Comparison of ENCODE assay signal across 7 cellular contexts in the genomic region with DNA sequence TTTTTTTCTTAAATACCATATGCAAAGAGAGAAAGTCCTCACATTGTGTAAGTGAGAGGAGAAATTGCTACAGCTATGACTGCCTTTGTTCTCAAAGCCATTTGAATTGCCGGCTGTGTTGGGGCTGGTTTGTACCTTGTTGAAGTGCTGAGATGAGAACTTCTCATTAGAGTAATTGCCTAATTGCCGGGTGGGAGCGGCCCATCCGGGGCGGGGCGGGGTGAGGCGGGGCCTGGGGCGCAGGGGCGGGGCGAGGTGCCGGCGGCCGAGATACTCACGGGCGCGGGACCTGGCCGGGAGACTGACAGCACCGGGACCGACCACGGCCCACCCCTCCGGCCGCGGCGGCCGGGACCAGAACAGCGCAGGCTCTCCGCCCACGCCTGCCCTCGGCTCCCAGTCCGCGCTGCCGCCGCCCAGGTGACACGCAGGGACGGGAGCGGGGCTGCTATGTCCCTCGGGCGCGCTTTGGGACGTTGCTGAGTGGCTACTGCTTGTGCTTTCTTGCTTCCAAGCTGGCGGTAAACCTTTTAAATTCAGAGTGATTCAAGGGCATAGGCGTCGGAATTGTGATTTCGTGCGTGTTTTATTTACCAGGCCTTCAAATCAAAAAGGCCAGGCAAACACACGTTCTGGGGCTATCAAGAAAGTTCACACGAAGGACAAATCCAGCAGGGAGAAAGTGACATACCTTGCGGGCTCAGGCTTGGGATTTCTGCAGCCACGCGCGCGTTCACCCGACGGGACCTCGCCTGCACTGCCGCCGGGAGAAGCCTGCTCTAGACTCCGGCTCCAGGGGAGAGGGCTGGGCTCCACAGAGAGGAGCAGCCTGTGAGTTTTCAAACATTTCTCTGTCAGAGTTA.
DNase-seq lines count a peak whose midpoint lies in the region; ATAC-seq and TF ChIP-seq lines count a peak whose summit lies in the region.

No MANE protein-coding gene starts in this region.

- H3K27me3 ChIP-seq in esophagus muscularis mucosa = no peaks in the 10 kb centered on the region
- no peaks in the 10 kb centered on the region for H3K27me3 ChIP-seq in stomach smooth muscle (ENCODE audit: control insufficient read depth in 1 of 2, insufficient read depth in 2 of 2, low read length in 2 of 2)

- no peak for TF ChIP-seq EP300 in esophagus muscularis mucosa (IDR thresholded peaks at IDR 0.05)

- peak; percentile 84 for DNase-seq in NOMO-1 treated with DMSO at 0.1 percent for 48 hours (lab: John Stamatoyannopoulos, UW; ENCODE audit: unreplicated experiment)
- peak; percentile 45 for DNase-seq in activated T-cell treated with anti-CD3 and anti-CD28 coated beads for 48 hours (ENCODE audit: low read depth)
- DNase-seq in esophagus muscularis mucosa (ENCODE audit: extremely low spot score) = no peak
- peak; percentile 67 for DNase-seq in nephron progenitor cell

- peaks cover 49% of the 10 kb centered on the region for H3K4me1 Mint-ChIP-seq in nephron progenitor cell

- peak; percentile 80 for ATAC-seq in GM18511 (IDR thresholded peaks at IDR 0.05; ENCODE audit: unreplicated experiment)
- peak; percentile 76 for ATAC-seq in HG03039 (IDR thresholded peaks at IDR 0.05; ENCODE audit: unreplicated experiment)

- TF ChIP-seq CTCF in esophagus muscularis mucosa (IDR thresholded peaks at IDR 0.05) (no peak), nephron progenitor cell (IDR thresholded peaks at IDR 0.05) (no peak)

- peaks cover 22% of the 10 kb centered on the region for H3K27me3 Mint-ChIP-seq in nephron progenitor cell (ENCODE audit: low read depth, poor library complexity)

- H3K9ac ChIP-seq in stomach smooth muscle (ENCODE audit: low read length in 2 of 2) = peak overlapping the region; percentile 65 to 68

- TF ChIP-seq POLR2A in esophagus muscularis mucosa (IDR thresholded peaks at IDR 0.05; ENCODE audit: low read depth) = no peak

- H3K4me1 ChIP-seq in esophagus muscularis mucosa = peaks cover 80 to 99% (median 95%) of the 10 kb centered on the region in 4 donors
- H3K4me1 ChIP-seq in stomach smooth muscle (ENCODE audit: control insufficient read depth, insufficient read depth, low read length) = peaks cover 26% of the 10 kb centered on the region

- H3K36me3 ChIP-seq in esophagus muscularis mucosa = peaks cover 0 to 21% (median 10%) of the 10 kb centered on the region in 4 donors
- peaks cover 6 to 12% of the 10 kb centered on the region in 2 donors for H3K36me3 ChIP-seq in stomach smooth muscle (ENCODE audit: control insufficient read depth in 2 of 2, insufficient read depth in 2 of 2, low read length in 2 of 2)

- peak overlapping the region; percentile 84 for H3K4me3 Mint-ChIP-seq in nephron progenitor cell

- no peak overlapping the region for H3K27ac Mint-ChIP-seq in nephron progenitor cell

- intact Hi-C loops in esophagus muscularis mucosa (cut with DNase I) = no loop called here

- H3K9me3 Mint-ChIP-seq in nephron progenitor cell = no peaks in the 10 kb centered on the region

- peak overlapping the region; percentile 58 to 65 (median 64) for H3K4me3 ChIP-seq in esophagus muscularis mucosa
- H3K4me3 ChIP-seq in stomach smooth muscle (ENCODE audit: low read length in 2 of 2) = peak overlapping the region; percentile 71 to 82

- H3K27ac ChIP-seq in esophagus muscularis mucosa (replicated peaks in 1 of 4) (peak overlapping the region; percentile 86 to 95 (median 87)), stomach smooth muscle (ENCODE audit: low read length) (peak overlapping the region; percentile 73)

- H3K36me3 Mint-ChIP-seq in nephron progenitor cell (ENCODE audit: low read depth) = peaks cover 20% of the 10 kb centered on the region

- under 1% methylated on average over 57 of the region's 58 CpGs for WGBS in esophagus muscularis mucosa

- H3K9me3 ChIP-seq in esophagus muscularis mucosa (no peaks in the 10 kb centered on the region), stomach smooth muscle (ENCODE audit: control insufficient read depth in 2 of 2, low read length in 2 of 2) (no peaks in the 10 kb centered on the region)
